13 cellular contexts compared by ENCODE assay signal in the genomic region with DNA sequence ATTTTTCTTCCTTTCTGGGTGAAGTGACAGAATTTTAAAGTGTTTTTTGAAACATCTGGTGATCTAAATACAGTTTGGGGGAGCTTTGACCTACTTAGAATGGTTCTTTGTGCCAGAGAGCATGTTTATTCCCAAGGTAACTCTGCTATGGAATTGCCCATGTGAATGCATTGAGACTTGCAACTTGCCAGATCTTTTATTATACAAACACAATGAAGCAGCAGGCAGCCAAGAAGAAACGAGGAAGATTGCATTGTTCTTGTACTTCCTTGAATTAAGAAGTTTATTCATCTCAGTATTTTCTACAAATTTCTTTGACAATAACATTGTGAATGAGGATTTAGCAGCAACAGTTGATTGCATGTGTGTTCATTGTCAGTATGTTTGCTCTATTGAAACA. TPM values are rescaled to one million over a fixed set of nuclear protein-coding genes. Genes with fewer than 3 reads are reported as not detected.
DNase-seq lines count a peak whose midpoint lies in the region; ATAC-seq and TF ChIP-seq lines count a peak whose summit lies in the region.
"Had no signal": no experiment of that assay in that cellular context is flagged by ENCODE, and none has a peak within 500 bp of the region (broad histone marks: within the 10 kb centered on the region; RNA-seq: fewer than 3 reads in every experiment).

No MANE protein-coding gene starts in this region.

- H3K27ac Mint-ChIP-seq in brain = peak overlapping the region in 3 of 5 experiments; percentile 5 to 83 (median 50)
- H3K27ac Mint-ChIP-seq: activated CD8-positive, alpha-beta T cell treated with anti-CD3 and anti-CD28 coated beads, Interleukin-2, amount 10 ng/mL, durations not matched to agents 7 days and 5 days had no signal

- H3K4me1 Mint-ChIP-seq in brain = peaks cover 44% of the 10 kb centered on the region

- H3K36me3 ChIP-seq in HUES64 (ENCODE audit: insufficient read depth, low read length) (no peaks in the 10 kb centered on the region), iPS-20b (ENCODE audit: insufficient read depth, low read depth, low read length) (peaks cover 3% of the 10 kb centered on the region; the same call in 1 of the 2 replicates), gastrocnemius medialis (no peaks in the 10 kb centered on the region)
- H3K36me3 ChIP-seq: cardiac muscle cell, sigmoid colon had no signal

- no peaks in the 10 kb centered on the region for H3K9me3 ChIP-seq in HUES64 (ENCODE audit: insufficient read depth, low read depth, low read length)
- H3K9me3 ChIP-seq in iPS-20b (ENCODE audit: insufficient read depth, low read depth, low read length) = no peaks in the 10 kb centered on the region
- no peaks in the 10 kb centered on the region for H3K9me3 ChIP-seq in gastrocnemius medialis
- H3K9me3 ChIP-seq: sigmoid colon had no signal

- peaks cover 3% of the 10 kb centered on the region for H3K27me3 Mint-ChIP-seq in brain

- DNase-seq in gastrocnemius medialis (no peak), T-helper 1 cell (no peak), NCI-H345 treated with DMSO at 0.1 percent for 48 hours (lab: John Stamatoyannopoulos, UW; ENCODE audit: unreplicated experiment) (no peak)
- DNase-seq: activated gamma-delta T cell; sigmoid colon; stimulated activated naive CD8-positive, alpha-beta T cell treated with anti-CD3 and anti-CD28 coated beads, Interleukin-15, Interleukin-2, amounts not matched to agents 100 U/mL and 50 U/mL, for 24 hours had no signal

- H3K27me3 ChIP-seq in HUES64 (ENCODE audit: insufficient read depth, low read length) = no peaks in the 10 kb centered on the region
- no peaks in the 10 kb centered on the region for H3K27me3 ChIP-seq in iPS-20b (ENCODE audit: insufficient read depth, low read length)
- no peaks in the 10 kb centered on the region for H3K27me3 ChIP-seq in gastrocnemius medialis
- H3K27me3 ChIP-seq: cardiac muscle cell, sigmoid colon had no signal

- in situ Hi-C loops in gastrocnemius medialis (cut with MboI; ENCODE audit: low sequenced_read_pairs in 4 of 4) = loop anchor here (5.0 to 25.0 kb wide), 5 partner anchors 88 to 217 kb away; no protein-coding TSS in a partner anchor

- no peaks in the 10 kb centered on the region for H3K36me3 Mint-ChIP-seq in brain

- no peak for TF ChIP-seq CTCF in brain (conservative IDR thresholded peaks at IDR 0.05)
- no peak for TF ChIP-seq CTCF in gastrocnemius medialis (IDR thresholded peaks at IDR 0.05 in 4 of 5, conservative IDR thresholded peaks at IDR 0.05 in 1 of 5)

- intact Hi-C loops in gastrocnemius medialis (cut with DNase I; ENCODE audit: low total_unique reads) = loop anchor here (1.0 to 10.0 kb wide), 5 partner anchors 58 to 217 kb away; a partner anchor contains a TSS

- H3K4me3 ChIP-seq in HUES64 (ENCODE audit: low read length) (peak overlapping the region; percentile 39), iPS-20b (ENCODE audit: low read length) (peak overlapping the region; percentile 53), gastrocnemius medialis (no peak overlapping the region)
- H3K4me3 ChIP-seq: cardiac muscle cell had no signal

- WGBS in HUES64 = no CpG with 5 or more reads among the region's 1 CpG

- TF ChIP-seq POLR2A in gastrocnemius medialis (IDR thresholded peaks at IDR 0.05) = no peak

- H3K9ac ChIP-seq in HUES64 (ENCODE audit: low read depth, low read length) = peak overlapping the region; percentile 80
- H3K9ac ChIP-seq in iPS-20b (ENCODE audit: low read depth, low read length) = peak overlapping the region; percentile 66

- H3K27ac ChIP-seq in HUES64 (ENCODE audit: low read depth, low read length) (peak overlapping the region; percentile 98), iPS-20b (ENCODE audit: low read length) (peak overlapping the region; percentile 43), gastrocnemius medialis (peak overlapping the region; percentile 1 to 72 (median 51))
- H3K27ac ChIP-seq: cardiac muscle cell had no signal

- ATAC-seq in gastrocnemius medialis (no peak), GM18870 (IDR thresholded peaks at IDR 0.05; ENCODE audit: unreplicated experiment) (no peak), GM21360 (IDR thresholded peaks at IDR 0.05; ENCODE audit: unreplicated experiment) (no peak)
- ATAC-seq: activated CD8-positive, alpha-beta T cell treated with anti-CD3 and anti-CD28 coated beads, Interleukin-2, amount 10 ng/mL, durations not matched to agents 7 days and 5 days; stimulated activated naive CD8-positive, alpha-beta T cell treated with anti-CD3 and anti-CD28 coated beads, Interleukin-15, Interleukin-2, amounts not matched to agents 100 U/mL and 50 U/mL, for 24 hours had no signal

- H3K4me1 ChIP-seq in HUES64 (ENCODE audit: insufficient read depth, low read length) = peaks cover 73% of the 10 kb centered on the region
- peaks cover 61% of the 10 kb centered on the region for H3K4me1 ChIP-seq in iPS-20b (ENCODE audit: insufficient read depth, low read length)
- H3K4me1 ChIP-seq in gastrocnemius medialis = peaks cover 29 to 45% of the 10 kb centered on the region in 2 donors

- no peaks in the 10 kb centered on the region for H3K9me3 Mint-ChIP-seq in brain

- peak overlapping the region in 4 of 5 experiments; percentile 1 to 45 (median 35) for H3K4me3 Mint-ChIP-seq in brain
- H3K4me3 Mint-ChIP-seq: activated CD8-positive, alpha-beta T cell treated with anti-CD3 and anti-CD28 coated beads, Interleukin-2, amount 10 ng/mL, durations not matched to agents 7 days and 5 days had no signal

RNA-seq across cellular contexts. Expression of a gene that starts 55.5 kb away (rescaled TPM):
- 17.0 TPM for polyA plus RNA-seq in HUES64 (2013, experiment 1 of 2)
- polyA plus RNA-seq in HUES64 (2013, experiment 2 of 2) = 14.2 TPM
- 1.6 TPM for polyA plus RNA-seq in brain (ENCODE audit: insufficient read depth, low read depth, low replicate concordance)
- 10 to 100 TPM; 18.8 to 60.3 (median 40.8) TPM for total RNA-seq in gastrocnemius medialis

Comparison
In these comparisons a context has a peak if more than half of its experiments do, and no peak if none do; other contexts are left out.
1. H3K27ac ChIP-seq: peak in every context shown above with its lines; median percentile 98 in HUES64; 51 in gastrocnemius medialis; 43 in iPS-20b.
2. H3K4me3 ChIP-seq: peak in HUES64 (single experiment) and iPS-20b (single experiment); none in gastrocnemius medialis (0 of 4).